In genomic region chr19:7977723-7978040, GRCh38 we compare ENCODE assay signal across 32 cellular contexts. TPM values are rescaled to one million over a fixed set of nuclear protein-coding genes. Genes with fewer than 3 reads are reported as not detected.
"Had no signal": no experiment of that assay in that cellular context is flagged by ENCODE, and none has a peak within 500 bp of the region (broad histone marks: within the 10 kb centered on the region; RNA-seq: fewer than 3 reads in every experiment).

No MANE protein-coding gene starts in this region.

- H3K4me3 Mint-ChIP-seq: activated CD4-positive, alpha-beta memory T cell treated with anti-CD3 and anti-CD28 coated beads for 36 hours; activated CD4-positive, alpha-beta T cell treated with anti-CD3 and anti-CD28 coated beads for 36 hours; activated CD4-positive, alpha-beta T cell treated with anti-CD3 and anti-CD28 coated beads, Interleukin-2, amount 10 ng/mL, durations not matched to agents 24 days and 14 days; activated CD8-positive, alpha-beta memory T cell treated with anti-CD3 and anti-CD28 coated beads, Interleukin-2, amount 10 ng/mL, durations not matched to agents 7 days and 5 days; activated CD8-positive, alpha-beta T cell treated with anti-CD3 and anti-CD28 coated beads, Interleukin-2, amount 10 ng/mL, durations not matched to agents 7 days and 5 days; activated naive CD4-positive, alpha-beta T cell treated with anti-CD3 and anti-CD28 coated beads for 36 hours; activated naive CD4-positive, alpha-beta T cell treated with anti-CD3 and anti-CD28 coated beads, Interleukin-2, amount 50 U/mL, for 24 hours; activated naive CD8-positive, alpha-beta T cell treated with anti-CD3 and anti-CD28 coated beads for 36 hours; activated naive CD8-positive, alpha-beta T cell treated with anti-CD3 and anti-CD28 coated beads, Interleukin-2, amount 50 U/mL, for 24 hours; activated T-helper 1 cell treated with anti-CD3 and anti-CD28 coated beads, Interleukin-12 subunit alpha, Interleukin-12 subunit beta, Interleukin-2, Interleukin-4 antibody, amounts not matched to agents 30 ng/mL and 10 ng/mL and 1 ng/mL, durations not matched to agents 14 hours and 24 hours and 36 hours; brain; effector memory CD8-positive, alpha-beta T cell had no signal

- H3K4me1 Mint-ChIP-seq: activated CD4-positive, alpha-beta T cell treated with anti-CD3 and anti-CD28 coated beads for 36 hours; activated CD4-positive, alpha-beta T cell treated with anti-CD3 and anti-CD28 coated beads, Interleukin-2, amount 10 ng/mL, durations not matched to agents 24 days and 14 days; activated CD8-positive, alpha-beta memory T cell treated with anti-CD3 and anti-CD28 coated beads, Interleukin-2, amount 10 ng/mL, durations not matched to agents 7 days and 5 days; activated naive CD4-positive, alpha-beta T cell treated with anti-CD3 and anti-CD28 coated beads, Interleukin-2, amount 50 U/mL, for 24 hours; activated naive CD8-positive, alpha-beta T cell treated with anti-CD3 and anti-CD28 coated beads for 36 hours; activated naive CD8-positive, alpha-beta T cell treated with anti-CD3 and anti-CD28 coated beads, Interleukin-2, amount 50 U/mL, for 24 hours; brain had no signal

- H3K4me3 ChIP-seq: adrenal gland, esophagus muscularis mucosa, gastrocnemius medialis had no signal

- H3K27ac Mint-ChIP-seq: activated CD4-positive, alpha-beta memory T cell treated with anti-CD3 and anti-CD28 coated beads for 36 hours; activated CD4-positive, alpha-beta T cell treated with anti-CD3 and anti-CD28 coated beads for 36 hours; activated CD4-positive, alpha-beta T cell treated with anti-CD3 and anti-CD28 coated beads, Interleukin-2, amount 10 ng/mL, durations not matched to agents 24 days and 14 days; activated CD8-positive, alpha-beta memory T cell treated with anti-CD3 and anti-CD28 coated beads, Interleukin-2, amount 10 ng/mL, durations not matched to agents 7 days and 5 days; activated CD8-positive, alpha-beta T cell treated with anti-CD3 and anti-CD28 coated beads, Interleukin-2, amount 10 ng/mL, durations not matched to agents 7 days and 5 days; activated naive CD4-positive, alpha-beta T cell treated with anti-CD3 and anti-CD28 coated beads for 36 hours; activated naive CD4-positive, alpha-beta T cell treated with anti-CD3 and anti-CD28 coated beads, Interleukin-2, amount 50 U/mL, for 24 hours; activated naive CD8-positive, alpha-beta T cell treated with anti-CD3 and anti-CD28 coated beads for 36 hours; activated naive CD8-positive, alpha-beta T cell treated with anti-CD3 and anti-CD28 coated beads, Interleukin-2, amount 50 U/mL, for 24 hours; activated T-helper 1 cell treated with anti-CD3 and anti-CD28 coated beads, Interleukin-12 subunit alpha, Interleukin-12 subunit beta, Interleukin-2, Interleukin-4 antibody, amounts not matched to agents 30 ng/mL and 10 ng/mL and 1 ng/mL, durations not matched to agents 14 hours and 24 hours and 36 hours; activated T-helper 2 cell treated with anti-CD3 and anti-CD28 coated beads, Interferon-gamma antibody, Interleukin-2, Interleukin-4, amounts not matched to agents 10 μg/mL and 5 μg/mL and 100 μg/mL, durations not matched to agents 14 hours and 24 hours and 36 hours; effector memory CD8-positive, alpha-beta T cell had no signal

- FAIRE-seq: colon had no signal

- H3K27ac ChIP-seq: adrenal gland, esophagus muscularis mucosa, foreskin keratinocyte had no signal

- H3K27me3 ChIP-seq: adrenal gland, esophagus muscularis mucosa, foreskin keratinocyte, gastrocnemius medialis had no signal

- H3K9me3 Mint-ChIP-seq: activated CD4-positive, alpha-beta memory T cell treated with anti-CD3 and anti-CD28 coated beads for 36 hours; activated CD4-positive, alpha-beta T cell treated with anti-CD3 and anti-CD28 coated beads, Interleukin-2, amount 10 ng/mL, durations not matched to agents 24 days and 14 days; activated naive CD4-positive, alpha-beta T cell treated with anti-CD3 and anti-CD28 coated beads for 36 hours; activated naive CD4-positive, alpha-beta T cell treated with anti-CD3 and anti-CD28 coated beads, Interleukin-2, amount 50 U/mL, for 24 hours; activated naive CD8-positive, alpha-beta T cell treated with anti-CD3 and anti-CD28 coated beads for 36 hours; activated naive CD8-positive, alpha-beta T cell treated with anti-CD3 and anti-CD28 coated beads, Interleukin-2, amount 50 U/mL, for 24 hours; activated T-helper 1 cell treated with anti-CD3 and anti-CD28 coated beads, Interleukin-12 subunit alpha, Interleukin-12 subunit beta, Interleukin-2, Interleukin-4 antibody, amounts not matched to agents 30 ng/mL and 10 ng/mL and 1 ng/mL, durations not matched to agents 14 hours and 24 hours and 36 hours; activated T-helper 2 cell treated with anti-CD3 and anti-CD28 coated beads, Interferon-gamma antibody, Interleukin-2, Interleukin-4, amounts not matched to agents 10 μg/mL and 5 μg/mL and 100 μg/mL, durations not matched to agents 14 hours and 24 hours and 36 hours; brain; effector memory CD8-positive, alpha-beta T cell had no signal

- H3K4me1 ChIP-seq: foreskin keratinocyte had no signal

- H3K9me3 ChIP-seq: adrenal gland, esophagus muscularis mucosa, gastrocnemius medialis had no signal

- H3K27me3 Mint-ChIP-seq: activated CD4-positive, alpha-beta memory T cell treated with anti-CD3 and anti-CD28 coated beads for 36 hours; activated CD4-positive, alpha-beta T cell treated with anti-CD3 and anti-CD28 coated beads for 36 hours; activated CD4-positive, alpha-beta T cell treated with anti-CD3 and anti-CD28 coated beads, Interleukin-2, amount 10 ng/mL, durations not matched to agents 24 days and 14 days; activated CD8-positive, alpha-beta memory T cell treated with anti-CD3 and anti-CD28 coated beads, Interleukin-2, amount 10 ng/mL, durations not matched to agents 7 days and 5 days; activated naive CD4-positive, alpha-beta T cell treated with anti-CD3 and anti-CD28 coated beads, Interleukin-2, amount 50 U/mL, for 24 hours; activated naive CD8-positive, alpha-beta T cell treated with anti-CD3 and anti-CD28 coated beads for 36 hours; activated naive CD8-positive, alpha-beta T cell treated with anti-CD3 and anti-CD28 coated beads, Interleukin-2, amount 50 U/mL, for 24 hours; brain; effector memory CD8-positive, alpha-beta T cell had no signal

- ATAC-seq: activated CD4-positive, alpha-beta T cell treated with anti-CD3 and anti-CD28 coated beads for 36 hours; activated CD8-positive, alpha-beta memory T cell treated with anti-CD3 and anti-CD28 coated beads, Interleukin-2, amount 10 ng/mL, durations not matched to agents 7 days and 5 days; activated CD8-positive, alpha-beta T cell treated with anti-CD3 and anti-CD28 coated beads, Interleukin-2, amount 10 ng/mL, durations not matched to agents 7 days and 5 days; activated naive CD8-positive, alpha-beta T cell treated with anti-CD3 and anti-CD28 coated beads, Interleukin-2, amount 50 U/mL, for 24 hours; effector memory CD8-positive, alpha-beta T cell had no signal

- DNase-seq: activated CD4-positive, alpha-beta memory T cell treated with anti-CD3 and anti-CD28 coated beads for 36 hours; activated CD4-positive, alpha-beta T cell treated with anti-CD3 and anti-CD28 coated beads for 36 hours; activated CD4-positive, alpha-beta T cell treated with anti-CD3 and anti-CD28 coated beads, Interleukin-2, amount 10 ng/mL, durations not matched to agents 24 days and 14 days; activated CD4-positive, CD25-positive, alpha-beta regulatory T cell; activated CD4-positive, CD25-positive, alpha-beta regulatory T cell treated with anti-CD3 and anti-CD28 coated beads, Interleukin-2, amount 50 U/mL, for 72 hours; activated CD8-positive, alpha-beta memory T cell treated with anti-CD3 and anti-CD28 coated beads, Interleukin-2, amount 10 ng/mL, durations not matched to agents 7 days and 5 days; activated CD8-positive, alpha-beta memory T cell treated with anti-CD3 and anti-CD28 coated beads, Interleukin-2, amount 50 U/mL, for 4 hours; activated CD8-positive, alpha-beta T cell treated with anti-CD3 and anti-CD28 coated beads, Interleukin-2, amount 10 ng/mL, durations not matched to agents 7 days and 5 days; activated effector memory CD4-positive, alpha-beta T cell treated with anti-CD3 and anti-CD28 coated beads, Interleukin-2, amount 50 U/mL, for 16 hours; activated naive CD4-positive, alpha-beta T cell treated with anti-CD3 and anti-CD28 coated beads for 36 hours; activated naive CD8-positive, alpha-beta T cell treated with anti-CD3 and anti-CD28 coated beads for 36 hours; activated naive CD8-positive, alpha-beta T cell treated with anti-CD3 and anti-CD28 coated beads, Interleukin-2, amount 50 U/mL, for 24 hours; activated T-cell treated with anti-CD3 and anti-CD28 coated beads, Interleukin-2, amount 50 U/mL, for 1 hour; activated T-cell treated with anti-CD3 and anti-CD28 coated beads, Interleukin-2, amount 50 U/mL, for 48 hours; adrenal gland; amygdala; caudate nucleus; cortex of kidney; dermis blood vessel endothelial cell; effector CD4-positive, alpha-beta T cell; effector memory CD8-positive, alpha-beta T cell; erythroblast; foreskin keratinocyte; gastrocnemius medialis; T-helper 2 cell had no signal

RNA-seq across cellular contexts. Expression of gene CTXN1, which starts 51.7 kb away (rescaled TPM):
- total RNA-seq: gastrocnemius medialis; T-helper 1 cell treated with Interleukin-12 subunit alpha and Interleukin-12 subunit beta and Interleukin-4 antibody, amounts not matched to agents 30 ng/mL and 1 ng/mL, for 36 hours had no signal
